Comparison of ENCODE assay signal across 9 cellular contexts in the genomic region with DNA sequence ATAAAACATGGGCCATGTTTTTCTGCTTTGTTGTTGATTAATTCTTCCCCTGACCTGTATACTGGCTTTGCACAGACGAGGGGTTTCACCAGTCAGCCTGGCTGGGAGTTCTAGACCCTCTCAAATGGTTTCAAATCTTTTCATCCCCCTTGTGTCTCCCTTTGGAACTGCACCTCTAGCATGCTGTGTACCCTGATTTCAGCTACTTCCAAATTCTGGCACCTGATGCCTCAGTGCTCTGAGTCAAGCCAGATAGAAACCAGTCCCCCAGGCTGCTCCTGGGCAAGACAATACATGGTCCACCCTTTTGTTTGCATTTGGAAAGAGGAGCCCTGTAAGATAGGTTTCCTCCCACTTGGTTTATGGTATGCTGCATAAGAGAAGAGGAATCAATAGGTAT.
DNase-seq lines count a peak whose midpoint lies in the region; ATAC-seq and TF ChIP-seq lines count a peak whose summit lies in the region.
"Had no signal": no experiment of that assay in that cellular context is flagged by ENCODE, and none has a peak within 500 bp of the region (broad histone marks: within the 10 kb centered on the region; RNA-seq: fewer than 3 reads in every experiment).

No MANE protein-coding gene starts in this region.

- H3K9me3 Mint-ChIP-seq in Calu3 (ENCODE audit: low read depth, unreplicated experiment), result no peaks in the 10 kb centered on the region
- peaks cover 8% of the 10 kb centered on the region for H3K9me3 Mint-ChIP-seq in natural killer cell treated with Interleukin-12 subunit alpha and Interleukin-12 subunit beta and Interleukin-15 and Interleukin-18, amount 100 ng/mL, for 72 hours

- H3K9me3 ChIP-seq in adrenal gland (replicated peaks in 1 of 3) (no peaks in the 10 kb centered on the region), left lung (peaks cover 0 to 3% of the 10 kb centered on the region in 2 donors)

- H3K27me3 Mint-ChIP-seq in Calu3 (ENCODE audit: unreplicated experiment), result no peaks in the 10 kb centered on the region
- no peaks in the 10 kb centered on the region for H3K27me3 Mint-ChIP-seq in natural killer cell treated with Interleukin-12 subunit alpha and Interleukin-12 subunit beta and Interleukin-15 and Interleukin-18, amount 100 ng/mL, for 72 hours

- H3K4me3 ChIP-seq in adrenal gland (no peak overlapping the region), left lung (no peak overlapping the region)
- H3K4me3 ChIP-seq: SK-N-MC had no signal

- H3K27me3 ChIP-seq in adrenal gland, result no peaks in the 10 kb centered on the region
- H3K27me3 ChIP-seq in left lung, result no peaks in the 10 kb centered on the region

- TF ChIP-seq POLR2A in adrenal gland (IDR thresholded peaks at IDR 0.05), result no peak

- H3K27ac ChIP-seq in adrenal gland (no peak overlapping the region), left lung (no peak overlapping the region)
- H3K27ac ChIP-seq: SK-N-MC had no signal

- no peaks in the 10 kb centered on the region for H3K36me3 Mint-ChIP-seq in Calu3 (ENCODE audit: insufficient read depth, unreplicated experiment)
- no peaks in the 10 kb centered on the region for H3K36me3 Mint-ChIP-seq in natural killer cell treated with Interleukin-12 subunit alpha and Interleukin-12 subunit beta and Interleukin-15 and Interleukin-18, amount 100 ng/mL, for 72 hours

- H3K4me1 Mint-ChIP-seq in Calu3 (ENCODE audit: low read depth, unreplicated experiment), result peaks cover 6% of the 10 kb centered on the region
- no peaks in the 10 kb centered on the region for H3K4me1 Mint-ChIP-seq in natural killer cell treated with Interleukin-12 subunit alpha and Interleukin-12 subunit beta and Interleukin-15 and Interleukin-18, amount 100 ng/mL, for 72 hours (ENCODE audit: low read depth in 2 of 2)

- H3K4me1 ChIP-seq in adrenal gland (replicated peaks in 1 of 2) (no peaks in the 10 kb centered on the region), left lung (no peaks in the 10 kb centered on the region)

- H3K36me3 ChIP-seq in adrenal gland (replicated peaks in 1 of 2), result no peaks in the 10 kb centered on the region
- H3K36me3 ChIP-seq in left lung, result no peaks in the 10 kb centered on the region

- no TSS peak for BruUV-seq in Calu3 (replicated peaks; lab: Mats Ljungman, UMichigan)

- intact Hi-C loops in Calu3 (cut with micrococcal nuclease; ENCODE audit: unreplicated experiment) (no loop called here), adrenal gland (cut with DNase I) (no loop called here), left lung (cut with DNase I) (no loop called here)

- H3K27ac Mint-ChIP-seq in Calu3 (ENCODE audit: unreplicated experiment), result no peak overlapping the region
- H3K27ac Mint-ChIP-seq in natural killer cell treated with Interleukin-12 subunit alpha and Interleukin-12 subunit beta and Interleukin-15 and Interleukin-18, amount 100 ng/mL, for 72 hours, result no peak overlapping the region

- ATAC-seq in HG02981 (IDR thresholded peaks at IDR 0.05; ENCODE audit: unreplicated experiment), result peak; percentile 50
- peak; percentile 55 for ATAC-seq in left lung
- no peak for ATAC-seq in natural killer cell treated with Interleukin-12 subunit alpha and Interleukin-12 subunit beta and Interleukin-15 and Interleukin-18, amount 100 ng/mL, for 72 hours
- ATAC-seq in GM19328 (IDR thresholded peaks at IDR 0.05; ENCODE audit: unreplicated experiment), result no peak

- no peak overlapping the region for H3K4me3 Mint-ChIP-seq in Calu3 (ENCODE audit: low read depth, unreplicated experiment)
- H3K4me3 Mint-ChIP-seq in natural killer cell treated with Interleukin-12 subunit alpha and Interleukin-12 subunit beta and Interleukin-15 and Interleukin-18, amount 100 ng/mL, for 72 hours, result no peak overlapping the region

- TF ChIP-seq CTCF in Calu3 (IDR thresholded peaks at IDR 0.05; ENCODE audit: unreplicated experiment), result peak; percentile 46
- TF ChIP-seq CTCF in adrenal gland (IDR thresholded peaks at IDR 0.05), result peak; percentile 25 to 55 (median 46)
- TF ChIP-seq CTCF in left lung (IDR thresholded peaks at IDR 0.05), result peak; percentile 44 to 48

- peak; percentile 49 for DNase-seq in Calu3
- peak in 5 of 7 donors; percentile 14 to 42 (median 15) for DNase-seq in adrenal gland
- no peak for DNase-seq in left lung
- DNase-seq in natural killer cell treated with Interleukin-12 subunit alpha and Interleukin-12 subunit beta and Interleukin-15 and Interleukin-18, amount 100 ng/mL, for 72 hours (ENCODE audit: low spot score), result no peak
- no peak for DNase-seq in NCI-H2107 treated with DMSO at 0.1 percent for 48 hours (lab: John Stamatoyannopoulos, UW; ENCODE audit: unreplicated experiment)
- no peak for DNase-seq in cortex of kidney (lab: John Stamatoyannopoulos, UW)

- CTCF ChIA-PET in Calu3 (lab: Charles Lee), result interaction anchor here (1.0 to 1.1 kb wide), 2 partner anchors 30 to 196 kb away, joined by 3 to 5 read pairs; no protein-coding TSS in a partner anchor

- 6 to 29% (median 12%) methylated on average over 1 of the region's 1 CpG for WGBS in adrenal gland, 4 donors

Comparison
In these comparisons a context has a peak if more than half of its experiments do, and no peak if none do; other contexts are left out.
1. DNase-seq: peak in Calu3 (single experiment) and adrenal gland (5 of 7); none in left lung (0 of 2), natural killer cell treated with Interleukin-12 subunit alpha and Interleukin-12 subunit beta and Interleukin-15 and Interleukin-18, amount 100 ng/mL, for 72 hours (single experiment), NCI-H2107 treated with DMSO at 0.1 percent for 48 hours (single experiment) and cortex of kidney (single experiment).
2. ATAC-seq: peak in HG02981 (single experiment) and left lung (single experiment); none in natural killer cell treated with Interleukin-12 subunit alpha and Interleukin-12 subunit beta and Interleukin-15 and Interleukin-18, amount 100 ng/mL, for 72 hours (0 of 2) and GM19328 (single experiment).
3. Peak in every context shown above with its lines, with median percentiles within 50 percentile points of each other: CTCF ChIP-seq.